Comparison of ENCODE assay signal across 8 cellular contexts in genomic region chr21:32727478-32727727, GRCh38. TPM values are rescaled to one million over a fixed set of nuclear protein-coding genes. Genes with fewer than 3 reads are reported as not detected.
DNase-seq lines count a peak whose midpoint lies in the region; ATAC-seq and TF ChIP-seq lines count a peak whose summit lies in the region.

No MANE protein-coding gene starts in this region.

- H3K9me3 ChIP-seq in CD4-positive, alpha-beta T cell (ENCODE audit: control insufficient read depth, low read length) = no peaks in the 10 kb centered on the region
- H3K9me3 ChIP-seq in OCI-LY3 (ENCODE audit: insufficient read depth, low read length) (no peaks in the 10 kb centered on the region), endodermal cell (ENCODE audit: control insufficient read depth, low read length) (no peaks in the 10 kb centered on the region)

- no peaks in the 10 kb centered on the region for H3K36me3 ChIP-seq in OCI-LY3 (replicated peaks; ENCODE audit: low read depth, low read length)
- H3K36me3 ChIP-seq in endodermal cell (ENCODE audit: control insufficient read depth, insufficient read depth, low read length) = no peaks in the 10 kb centered on the region

- H3K9me3 Mint-ChIP-seq in CD4-positive, alpha-beta T cell = peaks cover 2% of the 10 kb centered on the region
- no peaks in the 10 kb centered on the region for H3K9me3 Mint-ChIP-seq in endodermal cell
- H3K9me3 Mint-ChIP-seq in osteocyte (ENCODE audit: unreplicated experiment) = no peaks in the 10 kb centered on the region

- 0% methylated on average over 13 to 29 of the region's 29 CpGs for WGBS in endodermal cell (ENCODE audit: insufficient coverage in 1 of 2, insufficient read length in 1 of 2), 2 experiments

- peak overlapping the region; percentile 89 for H2AFZ ChIP-seq in OCI-LY3 (ENCODE audit: low read depth, low read length)

- peak overlapping the region; percentile 72 for H3K27ac ChIP-seq in CD4-positive, alpha-beta T cell (ENCODE audit: low read depth, low read length)
- H3K27ac ChIP-seq in OCI-LY3 (ENCODE audit: low read length) = no peak overlapping the region; the same call in 1 of the 2 replicates
- no peak overlapping the region for H3K27ac ChIP-seq in endodermal cell (ENCODE audit: low read depth, low read length)

- POLR2A ChIA-PET in CD4-positive, alpha-beta T cell (lab: Charles Lee) = interaction anchor here (0.8 to 2.9 kb wide), 16 partner anchors 10 to 815 kb away, joined by 3 to 60 read pairs (median 4); partner anchors contain the start of genes CFAP298, GART, PAXBP1 and SON

- peaks cover 42% of the 10 kb centered on the region for H3K36me3 Mint-ChIP-seq in CD4-positive, alpha-beta T cell (ENCODE audit: low read depth)
- H3K36me3 Mint-ChIP-seq in endodermal cell (ENCODE audit: low read depth) (peaks cover 13% of the 10 kb centered on the region), osteocyte (ENCODE audit: unreplicated experiment) (peaks cover 9% of the 10 kb centered on the region)

- CTCF ChIA-PET in CD4-positive, alpha-beta T cell (lab: Charles Lee) = interaction anchor here (1.6 to 1.9 kb wide), 2 partner anchors 44 kb away, joined by 4 to 9 read pairs; partner anchors contain the start of gene PAXBP1

- no peaks in the 10 kb centered on the region; the same call in 1 of the 2 replicates for H3K79me2 ChIP-seq in OCI-LY3 (ENCODE audit: low read length)

- H3K4me2 ChIP-seq in OCI-LY3 (ENCODE audit: low read length) = peak overlapping the region; percentile 87

- peaks cover 10% of the 10 kb centered on the region for H3K4me1 ChIP-seq in OCI-LY3 (ENCODE audit: low read length)
- H3K4me1 ChIP-seq in endodermal cell (ENCODE audit: control insufficient read depth, insufficient read depth, low read length) = no peaks in the 10 kb centered on the region

- TF ChIP-seq CTCF in CD4-positive, alpha-beta T cell (IDR thresholded peaks at IDR 0.05) = no peak
- TF ChIP-seq CTCF in OCI-LY3 (IDR thresholded peaks at IDR 0.05; ENCODE audit: low read depth, low read length) (no peak), endodermal cell (conservative IDR thresholded peaks at IDR 0.05) (no peak), osteocyte (IDR thresholded peaks at IDR 0.05) (no peak)

- no peak for ATAC-seq in CD4-positive, alpha-beta T cell (ENCODE audit: poor library complexity)
- ATAC-seq in GM21723 (IDR thresholded peaks at IDR 0.05; ENCODE audit: unreplicated experiment) = peak; percentile 13
- ATAC-seq in GM18873 (IDR thresholded peaks at IDR 0.05; ENCODE audit: low FRiP score, unreplicated experiment) = no peak
- no peak for ATAC-seq in GM18870 (IDR thresholded peaks at IDR 0.05; ENCODE audit: unreplicated experiment)

- peak overlapping the region; percentile 90 for H3K27ac Mint-ChIP-seq in CD4-positive, alpha-beta T cell
- H3K27ac Mint-ChIP-seq in endodermal cell (no peak overlapping the region), osteocyte (ENCODE audit: unreplicated experiment) (peak overlapping the region; percentile 88)

- H3K4me3 Mint-ChIP-seq in CD4-positive, alpha-beta T cell = peak overlapping the region; percentile 97
- H3K4me3 Mint-ChIP-seq in endodermal cell = peak overlapping the region; percentile 81
- peak overlapping the region; percentile 94 for H3K4me3 Mint-ChIP-seq in osteocyte (ENCODE audit: unreplicated experiment)

- intact Hi-C loops in CD4-positive, alpha-beta T cell (cut with DNase I, micrococcal nuclease) = loop anchor here (1.0 to 5.0 kb wide), 7 partner anchors 45 to 815 kb away; partner anchors contain the start of genes CFAP298 (in 1 of the 2), GART (in 1 of the 2), PAXBP1 (in 1 of the 2) and SON (in 1 of the 2)

- no peaks in the 10 kb centered on the region for H3K27me3 ChIP-seq in CD4-positive, alpha-beta T cell (ENCODE audit: control insufficient read depth, insufficient read depth, low read length)
- H3K27me3 ChIP-seq in OCI-LY3 (ENCODE audit: low read depth, low read length) (no peaks in the 10 kb centered on the region), endodermal cell (ENCODE audit: control insufficient read depth, insufficient read depth, low read length, poor library complexity, severe bottlenecking) (no peaks in the 10 kb centered on the region)

- no peak for DNase-seq in CD4-positive, alpha-beta T cell
- DNase-seq in endodermal cell (no peak), osteocyte (ENCODE audit: extremely low spot score, unreplicated experiment) (no peak)
- DNase-seq in stimulated activated CD4-positive, alpha-beta T cell treated with anti-CD3 and anti-CD28 coated beads, Interleukin-4, amount 100 ng/mL, for 4 hours = no peak

- H3K9ac ChIP-seq in OCI-LY3 (ENCODE audit: low read length) (peak overlapping the region; percentile 69), endodermal cell (ENCODE audit: extremely low read depth, low read length, poor library complexity, severe bottlenecking) (peak overlapping the region; percentile 68)

- H3K27me3 Mint-ChIP-seq in CD4-positive, alpha-beta T cell = no peaks in the 10 kb centered on the region
- H3K27me3 Mint-ChIP-seq in endodermal cell (ENCODE audit: insufficient read depth) = no peaks in the 10 kb centered on the region
- H3K27me3 Mint-ChIP-seq in osteocyte (ENCODE audit: unreplicated experiment) = no peaks in the 10 kb centered on the region

- peak overlapping the region; percentile 83 for H3K4me3 ChIP-seq in OCI-LY3 (ENCODE audit: low read length)
- H3K4me3 ChIP-seq in endodermal cell (ENCODE audit: low read length) = peak overlapping the region; percentile 100

- H3K4me1 Mint-ChIP-seq in CD4-positive, alpha-beta T cell (ENCODE audit: low read depth) = peaks cover 75% of the 10 kb centered on the region
- H3K4me1 Mint-ChIP-seq in endodermal cell (peaks cover 21% of the 10 kb centered on the region), osteocyte (ENCODE audit: unreplicated experiment) (peaks cover 15% of the 10 kb centered on the region)

- no peaks in the 10 kb centered on the region for H4K20me1 ChIP-seq in OCI-LY3 (ENCODE audit: insufficient read depth, low read length)

RNA-seq across cellular contexts. Expression of gene SYNJ1, which starts 0.4 kb away (rescaled TPM):
- 10 to 100 TPM; 14.3 to 15.6 TPM for total RNA-seq in CD4-positive, alpha-beta T cell
- total RNA-seq in endodermal cell (10 to 100 TPM in 1 of 2 donors, 1 to 10 TPM in 1; 6.0 to 12.2 TPM), osteocyte (11.0 and 15.5 TPM in 2 replicates)
- polyA plus RNA-seq in endodermal cell (2013, experiment 1 of 2) = 9.3 TPM
- polyA plus RNA-seq in endodermal cell (2013, experiment 2 of 2) = 12.0 TPM

RNA-seq across cellular contexts. Expression of gene PAXBP1, which starts 44.2 kb away (rescaled TPM):
- 10 to 100 TPM; 48.7 to 51.5 TPM for total RNA-seq in CD4-positive, alpha-beta T cell
- total RNA-seq in endodermal cell = 10 to 100 TPM; 78.3 to 93.9 TPM
- 81.8 TPM for polyA plus RNA-seq in endodermal cell (2013, experiment 1 of 2)
- polyA plus RNA-seq in endodermal cell (2013, experiment 2 of 2) = 76.3 TPM
- total RNA-seq in osteocyte = 38.3 and 40.5 TPM in 2 replicates
